Comparison of ENCODE assay signal across 22 cellular contexts in genomic region chr14:98445736-98446135, GRCh38.
"Had no signal": no experiment of that assay in that cellular context is flagged by ENCODE, and none has a peak within 500 bp of the region (broad histone marks: within the 10 kb centered on the region; RNA-seq: fewer than 3 reads in every experiment).

No MANE protein-coding gene starts in this region.

- H3K4me3 ChIP-seq: breast epithelium had no signal

- H3K27me3 ChIP-seq: breast epithelium had no signal

- ATAC-seq: activated T-cell treated with anti-CD3 and anti-CD28 coated beads, Interleukin-2, amount 50 U/mL, for 4 hours had no signal

- H3K27ac ChIP-seq: breast epithelium, WERI-Rb-1 had no signal

- H3K4me3 Mint-ChIP-seq: activated T-cell treated with anti-CD3 and anti-CD28 coated beads, Interleukin-2, amount 50 U/mL, for 4 hours had no signal

- H3K36me3 ChIP-seq: breast epithelium, WERI-Rb-1 had no signal

- DNase-seq: activated CD4-positive, alpha-beta T cell treated with anti-CD3 and anti-CD28 coated beads for 48 hours; activated CD4-positive, alpha-beta T cell treated with anti-CD3 and anti-CD28 coated beads, Interleukin-2, amount 50 U/mL, for 48 hours; activated CD8-positive, alpha-beta memory T cell treated with anti-CD3 and anti-CD28 coated beads for 24 hours; activated effector memory CD4-positive, alpha-beta T cell treated with anti-CD3 and anti-CD28 coated beads, Interleukin-2, amount 50 U/mL, for 16 hours; activated naive CD4-positive, alpha-beta T cell treated with Interleukin-2 at 50 U/mL for 16 hours; activated T-cell treated with anti-CD3 and anti-CD28 coated beads, Interleukin-2, amount 50 U/mL, for 4 hours; aorta; caudate nucleus; Karpas-422; MM.1S; NCI-H1105; NCI-H1436; NCI-H1694 treated with DMSO at 0.1 percent for 48 hours; NCI-H2081; NCI-H2227 treated with DMSO at 0.1 percent for 48 hours; NCI-H446 treated with DMSO at 0.1 percent for 48 hours; NCI-H524 treated with DMSO at 0.1 percent for 48 hours; NCI-H748 treated with DMSO at 0.1 percent for 48 hours; SIG-M5; T-helper 2 cell; WERI-Rb-1 had no signal

- H3K4me1 ChIP-seq: breast epithelium had no signal

- H3K9me3 ChIP-seq: breast epithelium had no signal
